In genomic region chr5:147963948-147964693, GRCh38 we compare ENCODE assay signal across 1 cellular context.
TF ChIP-seq lines count a peak whose summit lies in the region.

No MANE protein-coding gene starts in this region.

TF ChIP-seq in endothelial cell of umbilical vein, 7 proteins besides CTCF, POLR2A, EP300 and RAD21 (continued from another document):
- TF ChIP-seq, protein P1, sequence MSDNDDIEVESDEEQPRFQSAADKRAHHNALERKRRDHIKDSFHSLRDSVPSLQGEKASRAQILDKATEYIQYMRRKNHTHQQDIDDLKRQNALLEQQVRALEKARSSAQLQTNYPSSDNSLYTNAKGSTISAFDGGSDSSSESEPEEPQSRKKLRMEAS (IDR thresholded peaks at IDR 0.05; ENCODE audit: insufficient read depth, insufficient read length), result no peak
